Comparison of ENCODE assay signal across 21 cellular contexts in the genomic region with DNA sequence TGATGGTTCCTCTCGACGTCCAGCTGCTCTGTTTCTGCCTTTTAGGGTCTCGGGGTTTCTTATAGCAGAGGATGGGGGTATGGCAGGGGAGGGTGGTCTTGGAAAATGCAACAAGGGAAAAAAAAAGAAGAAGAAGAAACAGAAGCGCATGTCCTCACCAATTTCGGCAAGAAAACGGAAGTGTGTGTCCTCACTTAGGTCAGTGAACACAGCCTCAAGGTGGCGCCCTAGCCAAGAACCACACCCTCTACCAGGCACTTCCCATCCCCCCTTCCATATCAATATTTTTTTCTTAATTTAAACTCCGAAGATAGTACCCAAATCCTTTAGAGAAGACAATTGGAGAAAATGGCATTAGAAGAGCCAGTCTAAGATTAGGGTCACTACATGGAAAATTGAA.
DNase-seq lines count a peak whose midpoint lies in the region; ATAC-seq and TF ChIP-seq lines count a peak whose summit lies in the region.
"Had no signal": no experiment of that assay in that cellular context is flagged by ENCODE, and none has a peak within 500 bp of the region (broad histone marks: within the 10 kb centered on the region; RNA-seq: fewer than 3 reads in every experiment).

No MANE protein-coding gene starts in this region.

- CTCF ChIA-PET in OCI-LY7 (lab: Charles Lee; ENCODE audit: unreplicated experiment), result no interaction called here

- ATAC-seq in HG03442 (IDR thresholded peaks at IDR 0.05; ENCODE audit: unreplicated experiment) (no peak), HG03457 (IDR thresholded peaks at IDR 0.05; ENCODE audit: unreplicated experiment) (no peak), right lobe of liver (no peak)
- ATAC-seq: GM12878, HCT116, PC-3 had no signal

- TF ChIP-seq POLR2A in right lobe of liver (IDR thresholded peaks at IDR 0.05), result no peak

- H3K36me3 ChIP-seq in OCI-LY7 (ENCODE audit: insufficient read depth, low read length) (no peaks in the 10 kb centered on the region), right lobe of liver (no peaks in the 10 kb centered on the region)

- H3K4me2 ChIP-seq in OCI-LY7 (ENCODE audit: low read length), result peak overlapping the region; percentile 36; the same call in 1 of the 2 replicates

- H3K79me2 ChIP-seq in OCI-LY7 (ENCODE audit: insufficient read depth, low read depth, low read length), result no peaks in the 10 kb centered on the region

- BruUV-seq in OCI-LY7 (replicated peaks; lab: Mats Ljungman, UMichigan), result no TSS peak

- no peaks in the 10 kb centered on the region for H4K20me1 ChIP-seq in OCI-LY7 (ENCODE audit: insufficient read depth, low read length)

- H3K4me1 ChIP-seq in OCI-LY7 (ENCODE audit: insufficient read depth, low read length, poor library complexity, severe bottlenecking) (no peaks in the 10 kb centered on the region), right lobe of liver (no peaks in the 10 kb centered on the region)
- H3K4me1 ChIP-seq: Caco-2 had no signal

- in situ Hi-C loops in KBM-7 (cut with MboI; ENCODE audit: low pct_unique_long_range_greater_than_20kb, low sequenced_read_pairs), result no loop called here

- no peaks in the 10 kb centered on the region for H3K9me3 ChIP-seq in OCI-LY7 (ENCODE audit: low read length)
- H3K9me3 ChIP-seq in right lobe of liver, result no peaks in the 10 kb centered on the region
- H3K9me3 ChIP-seq: Caco-2 had no signal

- H3K27ac ChIP-seq in 22Rv1 (no peak overlapping the region), OCI-LY7 (ENCODE audit: low read depth, low read length, poor library complexity, severe bottlenecking) (no peak overlapping the region), right lobe of liver (no peak overlapping the region)

- intact Hi-C loops in OCI-LY7 (cut with micrococcal nuclease; ENCODE audit: unreplicated experiment) (no loop called here), right lobe of liver (cut with DNase I) (no loop called here)

- no peak overlapping the region for H3K4me3 ChIP-seq in OCI-LY7 (ENCODE audit: low read depth, low read length, poor library complexity, severe bottlenecking)
- no peak overlapping the region for H3K4me3 ChIP-seq in right lobe of liver
- H3K4me3 ChIP-seq: GM12878 had no signal

- POLR2A ChIA-PET in OCI-LY7 (lab: Charles Lee), result no interaction called here

- H3K27me3 ChIP-seq in right lobe of liver, result no peaks in the 10 kb centered on the region

- DNase-seq in activated CD4-positive, alpha-beta T cell treated with anti-CD3 and anti-CD28 coated beads for 48 hours, result peak; percentile 13
- no peak for DNase-seq in activated CD4-positive, alpha-beta T cell treated with anti-CD3 and anti-CD28 coated beads, Interleukin-2, amount 50 U/mL, for 1 hour
- DNase-seq in KBM-7 (peak; percentile 1), OCI-LY7 (ENCODE audit: low spot score) (peak; percentile 16), right lobe of liver (no peak)
- DNase-seq: Caco-2, GF-D8, GOT3, NCI-H1417, NCI-H187, NCI-H2227 treated with DMSO at 0.1 percent for 48 hours, NCI-H510A treated with DMSO at 0.1 percent for 48 hours, NCI-H774, PC-3, RPMI8226, SIG-M5 had no signal

- TF ChIP-seq CTCF in 22Rv1 (IDR thresholded peaks at IDR 0.05) (peak; percentile 37), OCI-LY7 (conservative IDR thresholded peaks at IDR 0.05; ENCODE audit: low read length) (peak; percentile 70), right lobe of liver (IDR thresholded peaks at IDR 0.05) (no peak)

- no peaks in the 10 kb centered on the region for H3K9me2 ChIP-seq in OCI-LY7 (ENCODE audit: insufficient read depth, low read length)

- no CpG with 5 or more reads among the region's 8 CpGs for WGBS in right lobe of liver (ENCODE audit: insufficient coverage, low coverage, low lambda C conversion rate, missing lambda C conversion rate)

- H2AFZ ChIP-seq in OCI-LY7 (ENCODE audit: low read length), result no peak overlapping the region

Comparison
In these comparisons a context has a peak if more than half of its experiments do, and no peak if none do; other contexts are left out.
1. DNase-seq: peak in activated CD4-positive, alpha-beta T cell treated with anti-CD3 and anti-CD28 coated beads for 48 hours (single experiment), KBM-7 (single experiment) and OCI-LY7 (single experiment); none in activated CD4-positive, alpha-beta T cell treated with anti-CD3 and anti-CD28 coated beads, Interleukin-2, amount 50 U/mL, for 1 hour (single experiment) and right lobe of liver (0 of 3).
2. CTCF ChIP-seq: peak in 22Rv1 (single experiment) and OCI-LY7 (single experiment); none in right lobe of liver (0 of 4).